In the genomic region with DNA sequence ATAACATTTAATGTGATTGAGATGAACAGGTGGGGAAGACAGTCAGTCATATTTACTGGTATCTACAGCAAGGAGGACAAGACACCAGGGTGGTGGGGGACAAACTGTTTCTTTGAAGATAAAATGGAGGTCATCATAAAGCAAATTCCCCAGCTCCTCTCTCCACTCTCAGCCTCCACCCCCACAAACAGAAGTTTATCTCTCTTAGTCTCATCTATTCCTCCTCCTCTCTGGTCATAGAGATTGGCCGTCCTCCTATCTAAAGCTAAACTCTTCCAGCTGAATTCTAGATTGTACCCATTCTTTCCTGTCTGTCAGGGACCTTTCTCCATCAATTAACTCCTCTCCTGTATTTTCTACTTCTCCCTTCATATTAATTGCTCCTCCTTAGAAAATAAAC, we compare ENCODE assay signal across 25 cellular contexts.
"Had no signal": no experiment of that assay in that cellular context is flagged by ENCODE, and none has a peak within 500 bp of the region (broad histone marks: within the 10 kb centered on the region; RNA-seq: fewer than 3 reads in every experiment).

No MANE protein-coding gene starts in this region.

- H3K36me3 Mint-ChIP-seq: immature natural killer cell; memory B cell; naive B cell; natural killer cell treated with Interleukin-12 subunit alpha and Interleukin-12 subunit beta and Interleukin-15 and Interleukin-18, amount 100 ng/mL, for 72 hours had no signal

- H3K36me3 ChIP-seq: lower lobe of right lung, pancreas, right lobe of liver, stomach, thoracic aorta, transverse colon, upper lobe of right lung, uterus had no signal

- H3K27ac ChIP-seq: coronary artery, lower lobe of right lung, pancreas, right lobe of liver, stomach, thoracic aorta, transverse colon, upper lobe of right lung, uterus had no signal

- H3K27me3 ChIP-seq: pancreas, right lobe of liver, stomach, transverse colon, upper lobe of right lung, uterus had no signal

- ATAC-seq: left ventricle myocardium superior, lower lobe of right lung, pancreas, right lobe of liver, upper lobe of right lung had no signal

- H3K27ac Mint-ChIP-seq: immature natural killer cell; memory B cell; naive B cell; natural killer cell treated with Interleukin-12 subunit alpha and Interleukin-12 subunit beta and Interleukin-15 and Interleukin-18, amount 100 ng/mL, for 72 hours had no signal

- H3K4me3 Mint-ChIP-seq: central memory CD8-positive, alpha-beta T cell; immature natural killer cell; memory B cell; naive B cell; natural killer cell treated with Interleukin-12 subunit alpha and Interleukin-12 subunit beta and Interleukin-15 and Interleukin-18, amount 100 ng/mL, for 72 hours had no signal

- H3K4me1 Mint-ChIP-seq: central memory CD8-positive, alpha-beta T cell; immature natural killer cell; memory B cell; naive B cell had no signal

- H3K4me1 ChIP-seq: lower lobe of right lung, pancreas, stomach, transverse colon, upper lobe of right lung, uterus had no signal

- H3K9me3 ChIP-seq: lower lobe of right lung, pancreas, right lobe of liver, stomach, thoracic aorta, transverse colon, upper lobe of right lung, uterus had no signal

- H3K4me3 ChIP-seq: coronary artery, lower lobe of right lung, pancreas, right lobe of liver, stomach, thoracic aorta, transverse colon, upper lobe of right lung, uterus had no signal

- H3K9me3 Mint-ChIP-seq: central memory CD8-positive, alpha-beta T cell; immature natural killer cell; memory B cell; natural killer cell treated with Interleukin-12 subunit alpha and Interleukin-12 subunit beta and Interleukin-15 and Interleukin-18, amount 100 ng/mL, for 72 hours had no signal

- DNase-seq: effector CD4-positive, alpha-beta T cell; immature natural killer cell; islet precursor cell; kidney glomerular epithelial cell; left ventricle myocardium superior; lower lobe of right lung; naive B cell; occipital lobe; pancreas; right lobe of liver; small intestine; stimulated activated CD4-positive, alpha-beta T cell treated with anti-CD3 and anti-CD28 coated beads, Interleukin-12 subunit alpha, Interleukin-12 subunit beta, amount 100 ng/mL, for 4 hours; stimulated activated CD4-positive, alpha-beta T cell treated with anti-CD3 and anti-CD28 coated beads, Interleukin-1b, Interleukin-23, amount 100 ng/mL, for 48 hours; stimulated activated CD4-positive, alpha-beta T cell treated with anti-CD3 and anti-CD28 coated beads, Interleukin-4, amount 100 ng/mL, for 1 hour; stimulated activated CD8-positive, alpha-beta memory T cell treated with anti-CD3 and anti-CD28 coated beads, Interleukin-4, amount 100 ng/mL, for 48 hours; stimulated activated naive CD4-positive, alpha-beta T cell; stomach; transverse colon; upper lobe of right lung; uterus had no signal
